Comparison of ENCODE assay signal across 8 cellular contexts in the genomic region with DNA sequence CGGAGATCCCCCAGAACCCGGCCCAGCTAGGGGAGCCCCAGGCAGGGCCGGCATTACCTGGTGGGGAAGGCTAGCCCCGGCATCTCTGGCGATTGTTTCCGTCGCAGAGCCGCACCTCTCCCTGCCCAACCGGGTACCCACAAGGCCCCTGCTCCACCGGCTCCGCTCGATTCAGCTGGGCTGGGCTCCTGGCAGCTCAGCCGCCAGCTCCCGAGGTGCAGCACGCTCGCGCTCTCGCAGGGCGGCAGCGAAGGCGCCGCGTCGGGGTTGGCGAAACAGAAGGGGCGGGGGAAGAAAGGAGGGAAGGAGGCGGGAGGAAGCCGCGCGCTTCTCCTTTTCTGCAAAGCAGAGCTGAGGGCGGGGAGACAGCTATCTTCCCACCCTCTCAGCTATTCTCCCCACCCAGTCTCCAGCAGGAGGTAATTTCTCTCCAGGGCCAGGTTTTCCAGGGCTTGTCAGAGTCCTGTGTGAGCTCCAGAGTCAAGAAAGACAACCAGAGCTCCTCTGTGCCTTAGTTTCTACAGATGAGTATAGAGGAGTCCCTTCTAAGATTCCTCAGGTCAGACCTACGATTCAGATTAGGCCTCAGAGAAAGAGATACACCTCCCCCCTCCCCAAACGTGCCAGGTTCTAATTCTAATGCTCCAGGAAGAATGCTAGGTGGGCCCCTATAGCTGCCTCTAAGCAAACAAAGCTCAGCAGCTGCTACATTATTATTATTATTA.
DNase-seq lines count a peak whose midpoint lies in the region; ATAC-seq and TF ChIP-seq lines count a peak whose summit lies in the region.

No MANE protein-coding gene starts in this region.

- H3K4me3 ChIP-seq in AG04449 (ENCODE audit: low read depth, low read length) (peak overlapping the region; percentile 73), esophagus (ENCODE audit: low read depth in 1 of 2, low read length in 2 of 2) (peak overlapping the region; percentile 47 to 52), muscle layer of colon (ENCODE audit: low read depth in 1 of 2, low read length in 2 of 2) (peak overlapping the region; percentile 40 to 79)

- H3K9me3 ChIP-seq in esophagus (ENCODE audit: control insufficient read depth in 2 of 2, insufficient read depth in 1 of 2, low read depth in 1 of 2, low read length in 1 of 2) (no peaks in the 10 kb centered on the region), muscle layer of colon (ENCODE audit: low read length) (no peaks in the 10 kb centered on the region)

- H3K4me1 ChIP-seq in esophagus (ENCODE audit: control insufficient read depth in 2 of 2, insufficient read depth in 2 of 2, low read length in 1 of 2) (peaks cover 0 to 4% of the 10 kb centered on the region in 2 donors), muscle layer of colon (ENCODE audit: insufficient read depth, low read length) (peaks cover 33% of the 10 kb centered on the region)

- H3K27me3 ChIP-seq in esophagus (ENCODE audit: control insufficient read depth in 1 of 2, insufficient read depth in 2 of 2, low read length in 2 of 2) = no peaks in the 10 kb centered on the region
- H3K27me3 ChIP-seq in muscle layer of colon (ENCODE audit: control insufficient read depth in 1 of 2, insufficient read depth in 2 of 2, low read length in 2 of 2) = no peaks in the 10 kb centered on the region

- TF ChIP-seq CTCF in AG04449 (IDR thresholded peaks at IDR 0.05; ENCODE audit: insufficient read depth, low read length, missing control alignments) = peak; percentile 15

- DNase-seq in AG04449 (ENCODE audit: low read depth, low spot score) = peak; percentile 31
- peak; percentile 87 for DNase-seq in NOMO-1 treated with DMSO at 0.1 percent for 48 hours (lab: John Stamatoyannopoulos, UW; ENCODE audit: unreplicated experiment)
- DNase-seq in activated T-cell treated with anti-CD3 and anti-CD28 coated beads for 48 hours (ENCODE audit: low read depth) = peak; percentile 81
- peak; percentile 85 for DNase-seq in stimulated activated CD8-positive, alpha-beta memory T cell treated with anti-CD3 and anti-CD28 coated beads, Interleukin-4, amount 100 ng/mL, for 48 hours

- H3K27ac ChIP-seq in esophagus (ENCODE audit: low read depth in 2 of 2, low read length in 1 of 2) (peak overlapping the region; percentile 66 to 81), muscle layer of colon (ENCODE audit: low read depth, low read length) (peak overlapping the region; percentile 90)

- CTCF ChIA-PET in AG04449 (lab: Yijun Ruan, JAX) = interaction anchor here (0.9 to 2.4 kb wide), 9 partner anchors 15 to 284 kb away, joined by 3 to 8 read pairs (median 4); a partner anchor contains a TSS

- peak overlapping the region; percentile 66 for H3K9ac ChIP-seq in muscle layer of colon (ENCODE audit: low read length)

- H3K36me3 ChIP-seq in esophagus (ENCODE audit: control insufficient read depth in 2 of 2, insufficient read depth in 2 of 2, low read length in 1 of 2) (no peaks in the 10 kb centered on the region), muscle layer of colon (ENCODE audit: insufficient read depth, low read length) (no peaks in the 10 kb centered on the region)

- 2% methylated on average over 32 to 33 of the region's 33 CpGs for WGBS in esophagus, 2 donors

- ATAC-seq in GM18870 (IDR thresholded peaks at IDR 0.05; ENCODE audit: unreplicated experiment) (peak; percentile 66), HG03108 (IDR thresholded peaks at IDR 0.05; ENCODE audit: unreplicated experiment) (peak; percentile 91)

- POLR2A ChIA-PET in AG04449 (lab: Yijun Ruan, JAX) = interaction anchor here (0.5 to 1.3 kb wide), 3 partner anchors 118 to 144 kb away, joined by 3 to 4 read pairs (median 4); no protein-coding TSS in a partner anchor

Comparison
In these comparisons a context has a peak if more than half of its experiments do, and no peak if none do; other contexts are left out.
1. Peak in every context shown above with its lines: DNase-seq, ATAC-seq, H3K4me3 ChIP-seq and H3K27ac ChIP-seq.
2. DNase-seq: peak in every context shown above with its lines; median percentile 87 in NOMO-1 treated with DMSO at 0.1 percent for 48 hours; 85 in stimulated activated CD8-positive, alpha-beta memory T cell treated with anti-CD3 and anti-CD28 coated beads, Interleukin-4, amount 100 ng/mL, for 48 hours; 81 in activated T-cell treated with anti-CD3 and anti-CD28 coated beads for 48 hours; 31 in AG04449.